1 cellular context compared by ENCODE assay signal in genomic region chr2:15986644-15987043, GRCh38.
TF ChIP-seq lines count a peak whose summit lies in the region.

No MANE protein-coding gene starts in this region.

TF ChIP-seq in H1, 55 proteins besides CTCF, POLR2A, EP300 and RAD21 (continued from another document):
- no peak for TF ChIP-seq SP1 (IDR thresholded peaks at IDR 0.05; ENCODE audit: low read depth, low read length)
- no peak for TF ChIP-seq CHD2 (IDR thresholded peaks at IDR 0.05; ENCODE audit: low read length)
- TF ChIP-seq RNF2 (IDR thresholded peaks at IDR 0.05; ENCODE audit: borderline replicate concordance, low read depth, low read length, missing control alignments, poor library complexity, severe bottlenecking) = no peak
TF ChIP-seq in H1: peak in this region for 0.
